Comparison of ENCODE assay signal across 10 cellular contexts in the genomic region with DNA sequence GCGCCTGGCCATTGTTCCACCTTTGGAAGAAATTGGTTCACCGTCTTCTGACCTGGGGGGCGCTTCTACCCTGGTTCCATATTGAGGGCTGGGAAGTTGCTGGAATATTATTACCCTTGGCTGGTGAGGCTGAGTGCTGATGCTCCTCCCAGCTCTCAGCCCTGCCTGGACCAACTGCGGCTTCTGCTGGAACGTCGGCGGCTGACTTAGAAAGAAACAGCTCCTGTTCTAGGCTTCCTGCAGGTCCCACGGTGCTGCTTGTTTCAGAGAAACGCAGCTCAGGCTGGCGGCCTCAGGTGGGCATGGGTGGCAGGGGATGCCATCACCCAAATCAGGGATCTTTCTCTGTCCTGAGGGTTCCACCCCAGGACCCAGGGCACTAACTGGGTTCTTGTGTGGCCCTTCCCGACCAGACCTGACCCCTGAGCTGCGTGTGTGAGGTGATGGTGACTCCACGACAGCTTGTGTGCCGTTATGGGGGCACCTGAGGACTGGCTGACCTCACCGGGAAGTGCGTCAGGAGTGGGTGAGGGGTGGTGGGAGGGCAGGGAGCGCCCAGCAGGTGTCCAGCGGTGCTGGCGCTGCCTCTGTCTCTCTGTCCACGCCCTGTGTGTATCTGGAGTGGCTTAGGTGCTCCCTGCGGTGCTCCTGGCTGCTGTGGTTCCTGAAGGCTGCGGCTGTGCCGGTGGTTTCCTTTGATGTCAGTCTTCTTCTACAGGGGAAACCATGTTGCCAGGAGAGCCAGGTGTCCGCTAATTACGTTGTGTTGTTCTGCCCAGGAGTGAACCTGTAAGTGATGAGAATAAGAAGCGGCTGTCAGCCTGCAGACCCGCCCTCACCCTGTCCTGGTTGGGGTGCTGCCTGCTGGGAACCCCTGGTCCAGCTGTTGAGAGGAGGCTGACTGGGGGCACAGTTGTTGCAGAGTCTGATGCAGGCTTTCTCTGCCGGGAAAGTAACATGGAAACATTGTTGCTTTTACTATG. TPM values are rescaled to one million over a fixed set of nuclear protein-coding genes. Genes with fewer than 3 reads are reported as not detected.
DNase-seq lines count a peak whose midpoint lies in the region; ATAC-seq, FAIRE-seq and TF ChIP-seq lines count a peak whose summit lies in the region.
"Had no signal": no experiment of that assay in that cellular context is flagged by ENCODE, and none has a peak within 500 bp of the region (broad histone marks: within the 10 kb centered on the region; RNA-seq: fewer than 3 reads in every experiment).

No MANE protein-coding gene starts in this region.

- H3K27ac ChIP-seq in esophagus muscularis mucosa (replicated peaks in 1 of 4), result peak overlapping the region; percentile 89 to 94 (median 92)
- H3K27ac ChIP-seq: SJCRH30 had no signal

- H3K4me1 Mint-ChIP-seq in IgD-negative memory B cell (peaks cover 34 to 52% (median 39%) of the 10 kb centered on the region in 3 donors), WTC11 (peaks cover 61% of the 10 kb centered on the region)

- no peak; the same call in 1 of the 2 replicates for TF ChIP-seq CTCF in WTC11 (IDR thresholded peaks at IDR 0.05)
- no peak for TF ChIP-seq CTCF in esophagus muscularis mucosa (IDR thresholded peaks at IDR 0.05)

- no peak for FAIRE-seq in HTR-8/SVneo (lab: Jason Lieb, UNC)
- FAIRE-seq: H1 had no signal

- TF ChIP-seq EP300 in esophagus muscularis mucosa (IDR thresholded peaks at IDR 0.05), result no peak

- H3K4me1 ChIP-seq in esophagus muscularis mucosa, result peaks cover 98 to 100% (median 100%) of the 10 kb centered on the region in 4 donors

- TF ChIP-seq POLR2A in esophagus muscularis mucosa (IDR thresholded peaks at IDR 0.05; ENCODE audit: low read depth), result no peak

- POLR2A ChIA-PET in WTC11 (lab: Charles Lee), result interaction anchor here (0.6 to 1.4 kb wide), 3 partner anchors 11 to 35 kb away, joined by 3 read pairs; no protein-coding TSS in a partner anchor

- intact Hi-C loops in esophagus muscularis mucosa (cut with DNase I), result loop anchor here (5.0 kb wide), 1 partner anchor 75 kb away; no protein-coding TSS in a partner anchor

- no peaks in the 10 kb centered on the region for H3K9me3 Mint-ChIP-seq in IgD-negative memory B cell
- H3K9me3 Mint-ChIP-seq in WTC11, result no peaks in the 10 kb centered on the region

- peak overlapping the region; percentile 85 to 99 (median 87) for H3K27ac Mint-ChIP-seq in IgD-negative memory B cell
- peak overlapping the region; percentile 60; the same call in 1 of the 2 replicates for H3K27ac Mint-ChIP-seq in WTC11

- DNase-seq in WTC11 (ENCODE audit: low spot score), result no peak
- no peak for DNase-seq in esophagus muscularis mucosa (ENCODE audit: extremely low spot score)
- DNase-seq in stimulated activated CD4-positive, alpha-beta T cell treated with anti-CD3 and anti-CD28 coated beads, Interleukin-4, amount 100 ng/mL, for 1 hour, result peak; percentile 46
- no peak for DNase-seq in GM19240 (ENCODE audit: insufficient read length, low spot score)
- DNase-seq in NCI-H524 treated with DMSO at 0.1 percent for 48 hours (lab: John Stamatoyannopoulos, UW), result no peak
- no peak for DNase-seq in HTR-8/SVneo (ENCODE audit: insufficient read length, low spot score)
- DNase-seq: SJCRH30 had no signal

- CTCF ChIA-PET in WTC11 (lab: Charles Lee), result interaction anchor here (0.6 to 2.1 kb wide), 16 partner anchors 11 to 306 kb away, joined by 3 to 8 read pairs (median 4); a partner anchor contains a TSS

- H3K36me3 Mint-ChIP-seq in IgD-negative memory B cell (peaks cover 2% of the 10 kb centered on the region), WTC11 (peaks cover 11% of the 10 kb centered on the region)

- ATAC-seq in WTC11, result no peak
- no peak for ATAC-seq in GM21576 (IDR thresholded peaks at IDR 0.05; ENCODE audit: unreplicated experiment)

- peak overlapping the region; percentile 10 to 27 (median 17) for H3K4me3 ChIP-seq in esophagus muscularis mucosa
- H3K4me3 ChIP-seq: SJCRH30 had no signal

- no peaks in the 10 kb centered on the region for H3K27me3 ChIP-seq in esophagus muscularis mucosa
- H3K27me3 ChIP-seq: SJCRH30 had no signal

- no peaks in the 10 kb centered on the region for H3K9me3 ChIP-seq in esophagus muscularis mucosa
- H3K9me3 ChIP-seq: SJCRH30 had no signal

- H3K27me3 Mint-ChIP-seq in IgD-negative memory B cell (peaks cover 3% of the 10 kb centered on the region), WTC11 (ENCODE audit: low read depth) (no peaks in the 10 kb centered on the region)

- peaks cover 0 to 9% (median 7%) of the 10 kb centered on the region in 4 donors for H3K36me3 ChIP-seq in esophagus muscularis mucosa
- H3K36me3 ChIP-seq: SJCRH30 had no signal

- peak overlapping the region; percentile 21 to 99 (median 82) for H3K4me3 Mint-ChIP-seq in IgD-negative memory B cell
- no peak overlapping the region for H3K4me3 Mint-ChIP-seq in WTC11

- 58% methylated on average over 15 of the region's 28 CpGs for WGBS in esophagus muscularis mucosa

TF ChIP-seq in WTC11, 78 proteins besides CTCF, POLR2A, EP300 and RAD21 (continues in another document):
- TF ChIP-seq, protein P1, sequence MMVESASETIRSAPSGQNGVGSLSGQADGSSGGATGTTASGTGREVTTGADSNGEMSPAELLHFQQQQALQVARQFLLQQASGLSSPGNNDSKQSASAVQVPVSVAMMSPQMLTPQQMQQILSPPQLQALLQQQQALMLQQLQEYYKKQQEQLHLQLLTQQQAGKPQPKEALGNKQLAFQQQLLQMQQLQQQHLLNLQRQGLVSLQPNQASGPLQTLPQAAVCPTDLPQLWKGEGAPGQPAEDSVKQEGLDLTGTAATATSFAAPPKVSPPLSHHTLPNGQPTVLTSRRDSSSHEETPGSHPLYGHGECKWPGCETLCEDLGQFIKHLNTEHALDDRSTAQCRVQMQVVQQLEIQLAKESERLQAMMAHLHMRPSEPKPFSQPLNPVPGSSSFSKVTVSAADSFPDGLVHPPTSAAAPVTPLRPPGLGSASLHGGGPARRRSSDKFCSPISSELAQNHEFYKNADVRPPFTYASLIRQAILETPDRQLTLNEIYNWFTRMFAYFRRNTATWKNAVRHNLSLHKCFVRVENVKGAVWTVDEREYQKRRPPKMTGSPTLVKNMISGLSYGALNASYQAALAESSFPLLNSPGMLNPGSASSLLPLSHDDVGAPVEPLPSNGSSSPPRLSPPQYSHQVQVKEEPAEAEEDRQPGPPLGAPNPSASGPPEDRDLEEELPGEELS (CRISPR knock-in tag; IDR thresholded peaks at IDR 0.05), result no peak
- TF ChIP-seq, protein P2, sequence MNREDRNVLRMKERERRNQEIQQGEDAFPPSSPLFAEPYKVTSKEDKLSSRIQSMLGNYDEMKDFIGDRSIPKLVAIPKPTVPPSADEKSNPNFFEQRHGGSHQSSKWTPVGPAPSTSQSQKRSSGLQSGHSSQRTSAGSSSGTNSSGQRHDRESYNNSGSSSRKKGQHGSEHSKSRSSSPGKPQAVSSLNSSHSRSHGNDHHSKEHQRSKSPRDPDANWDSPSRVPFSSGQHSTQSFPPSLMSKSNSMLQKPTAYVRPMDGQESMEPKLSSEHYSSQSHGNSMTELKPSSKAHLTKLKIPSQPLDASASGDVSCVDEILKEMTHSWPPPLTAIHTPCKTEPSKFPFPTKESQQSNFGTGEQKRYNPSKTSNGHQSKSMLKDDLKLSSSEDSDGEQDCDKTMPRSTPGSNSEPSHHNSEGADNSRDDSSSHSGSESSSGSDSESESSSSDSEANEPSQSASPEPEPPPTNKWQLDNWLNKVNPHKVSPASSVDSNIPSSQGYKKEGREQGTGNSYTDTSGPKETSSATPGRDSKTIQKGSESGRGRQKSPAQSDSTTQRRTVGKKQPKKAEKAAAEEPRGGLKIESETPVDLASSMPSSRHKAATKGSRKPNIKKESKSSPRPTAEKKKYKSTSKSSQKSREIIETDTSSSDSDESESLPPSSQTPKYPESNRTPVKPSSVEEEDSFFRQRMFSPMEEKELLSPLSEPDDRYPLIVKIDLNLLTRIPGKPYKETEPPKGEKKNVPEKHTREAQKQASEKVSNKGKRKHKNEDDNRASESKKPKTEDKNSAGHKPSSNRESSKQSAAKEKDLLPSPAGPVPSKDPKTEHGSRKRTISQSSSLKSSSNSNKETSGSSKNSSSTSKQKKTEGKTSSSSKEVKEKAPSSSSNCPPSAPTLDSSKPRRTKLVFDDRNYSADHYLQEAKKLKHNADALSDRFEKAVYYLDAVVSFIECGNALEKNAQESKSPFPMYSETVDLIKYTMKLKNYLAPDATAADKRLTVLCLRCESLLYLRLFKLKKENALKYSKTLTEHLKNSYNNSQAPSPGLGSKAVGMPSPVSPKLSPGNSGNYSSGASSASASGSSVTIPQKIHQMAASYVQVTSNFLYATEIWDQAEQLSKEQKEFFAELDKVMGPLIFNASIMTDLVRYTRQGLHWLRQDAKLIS (CRISPR knock-in tag; IDR thresholded peaks at IDR 0.05; ENCODE audit: borderline replicate concordance), result no peak
- TF ChIP-seq, protein P3, sequence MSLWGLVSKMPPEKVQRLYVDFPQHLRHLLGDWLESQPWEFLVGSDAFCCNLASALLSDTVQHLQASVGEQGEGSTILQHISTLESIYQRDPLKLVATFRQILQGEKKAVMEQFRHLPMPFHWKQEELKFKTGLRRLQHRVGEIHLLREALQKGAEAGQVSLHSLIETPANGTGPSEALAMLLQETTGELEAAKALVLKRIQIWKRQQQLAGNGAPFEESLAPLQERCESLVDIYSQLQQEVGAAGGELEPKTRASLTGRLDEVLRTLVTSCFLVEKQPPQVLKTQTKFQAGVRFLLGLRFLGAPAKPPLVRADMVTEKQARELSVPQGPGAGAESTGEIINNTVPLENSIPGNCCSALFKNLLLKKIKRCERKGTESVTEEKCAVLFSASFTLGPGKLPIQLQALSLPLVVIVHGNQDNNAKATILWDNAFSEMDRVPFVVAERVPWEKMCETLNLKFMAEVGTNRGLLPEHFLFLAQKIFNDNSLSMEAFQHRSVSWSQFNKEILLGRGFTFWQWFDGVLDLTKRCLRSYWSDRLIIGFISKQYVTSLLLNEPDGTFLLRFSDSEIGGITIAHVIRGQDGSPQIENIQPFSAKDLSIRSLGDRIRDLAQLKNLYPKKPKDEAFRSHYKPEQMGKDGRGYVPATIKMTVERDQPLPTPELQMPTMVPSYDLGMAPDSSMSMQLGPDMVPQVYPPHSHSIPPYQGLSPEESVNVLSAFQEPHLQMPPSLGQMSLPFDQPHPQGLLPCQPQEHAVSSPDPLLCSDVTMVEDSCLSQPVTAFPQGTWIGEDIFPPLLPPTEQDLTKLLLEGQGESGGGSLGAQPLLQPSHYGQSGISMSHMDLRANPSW (CRISPR knock-in tag; conservative IDR thresholded peaks at IDR 0.05; ENCODE audit: low read depth), result no peak

RNA-seq across cellular contexts. Expression of a gene that starts 8.9 kb away (rescaled TPM):
- 0.78 TPM for polyA plus RNA-seq in IgD-negative memory B cell
- 75.5 to 88.6 TPM (median 75.6 TPM) in 3 replicates for total RNA-seq in WTC11 (2021)
- 100 to 1,000 TPM in 2 of 4 donors, 10 to 100 TPM in 2; 70.1 to 190 (median 124) TPM for total RNA-seq in esophagus muscularis mucosa

RNA-seq across cellular contexts. Expression of a gene that starts 42.4 kb away (rescaled TPM):
- 78.2 TPM for polyA plus RNA-seq in IgD-negative memory B cell
- total RNA-seq in WTC11 (2021) (133 to 151 TPM (median 150 TPM) in 3 replicates), esophagus muscularis mucosa (10 to 100 TPM; 37.9 to 81.7 (median 55.7) TPM)
